18 cellular contexts compared by ENCODE assay signal in the genomic region with DNA sequence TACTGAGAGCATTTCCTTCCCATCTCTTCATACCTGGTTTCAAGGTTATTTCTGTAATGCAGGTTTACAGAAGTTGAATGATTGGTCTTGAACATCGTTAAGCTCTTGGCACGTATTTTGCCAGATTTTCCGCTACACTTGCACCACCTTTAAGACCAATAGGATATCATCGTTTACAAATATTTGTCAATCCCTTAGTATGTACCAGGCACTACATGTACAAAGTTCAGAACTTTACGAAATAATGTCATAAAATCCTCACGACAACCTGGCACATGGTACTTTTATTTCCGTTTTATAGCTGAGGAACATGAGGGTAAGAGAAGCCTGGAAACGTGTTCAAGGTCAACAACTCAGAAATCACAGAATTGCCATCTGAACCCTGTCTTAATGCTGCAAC. TPM values are rescaled to one million over a fixed set of nuclear protein-coding genes. Genes with fewer than 3 reads are reported as not detected.
"Had no signal": no experiment of that assay in that cellular context is flagged by ENCODE, and none has a peak within 500 bp of the region (broad histone marks: within the 10 kb centered on the region; RNA-seq: fewer than 3 reads in every experiment).

No MANE protein-coding gene starts in this region.

- H3K4me3 Mint-ChIP-seq: naive thymus-derived CD8-positive, alpha-beta T cell; type B pancreatic cell had no signal

- FAIRE-seq: frontal cortex, urothelium cell line had no signal

- H3K27ac Mint-ChIP-seq: naive thymus-derived CD8-positive, alpha-beta T cell; type B pancreatic cell had no signal

- H3K9me3 Mint-ChIP-seq: naive thymus-derived CD8-positive, alpha-beta T cell had no signal

- H3K4me3 ChIP-seq: coronary artery, heart left ventricle, psoas muscle, right lobe of liver, stomach had no signal

- H3K27ac ChIP-seq: coronary artery, heart left ventricle, neutrophil, psoas muscle, right lobe of liver, stomach had no signal

- H3K27me3 ChIP-seq: neutrophil, right lobe of liver, stomach had no signal

- H3K9me3 ChIP-seq: heart left ventricle, neutrophil, psoas muscle, right lobe of liver, stomach had no signal

- DNase-seq: effector CD8-positive, alpha-beta T cell; heart left ventricle; hippocampal formation; mammary epithelial cell; naive thymus-derived CD8-positive, alpha-beta T cell; psoas muscle; retina; right lobe of liver; stimulated activated CD4-positive, alpha-beta T cell treated with anti-CD3 and anti-CD28 coated beads, Interleukin-2, amount 100 ng/mL, for 24 hours; stimulated activated CD4-positive, alpha-beta T cell treated with anti-CD3 and anti-CD28 coated beads, Interleukin-4, amount 100 ng/mL, for 4 hours; stimulated activated naive CD4-positive, alpha-beta T cell; stomach had no signal

- H3K4me1 ChIP-seq: right lobe of liver had no signal

- ATAC-seq: heart left ventricle; left lobe of liver; naive thymus-derived CD8-positive, alpha-beta T cell; psoas muscle; right lobe of liver had no signal

- H3K36me3 Mint-ChIP-seq: naive thymus-derived CD8-positive, alpha-beta T cell; type B pancreatic cell had no signal

- H3K36me3 ChIP-seq: right lobe of liver had no signal

RNA-seq across cellular contexts. Expression of gene LRRK1, which starts 6.3 kb away (rescaled TPM):
- polyA plus RNA-seq: naive thymus-derived CD8-positive, alpha-beta T cell had no signal

RNA-seq across cellular contexts. Expression of gene ALDH1A3, which starts 45.8 kb away (rescaled TPM):
- total RNA-seq: naive thymus-derived CD8-positive, alpha-beta T cell had no signal
- polyA plus RNA-seq: naive thymus-derived CD8-positive, alpha-beta T cell had no signal
